10 cellular contexts compared by ENCODE assay signal in genomic region chr10:70364772-70365091, GRCh38. TPM values are rescaled to one million over a fixed set of nuclear protein-coding genes. Genes with fewer than 3 reads are reported as not detected.
DNase-seq lines count a peak whose midpoint lies in the region; ATAC-seq, FAIRE-seq and TF ChIP-seq lines count a peak whose summit lies in the region.
"Had no signal": no experiment of that assay in that cellular context is flagged by ENCODE, and none has a peak within 500 bp of the region (broad histone marks: within the 10 kb centered on the region; RNA-seq: fewer than 3 reads in every experiment).

No MANE protein-coding gene starts in this region.

- ATAC-seq in body of pancreas = no peak

- intact Hi-C loops in PC-9 (cut with micrococcal nuclease; ENCODE audit: unreplicated experiment) = loop anchor here (1.0 to 10.0 kb wide), 6 partner anchors 23 to 248 kb away; partner anchors contain the start of gene TYSND1
- intact Hi-C loops in tibial artery (cut with DNase I; ENCODE audit: low total_unique reads) = loop anchor here (2.0 kb wide), 1 partner anchor 142 kb away; no protein-coding TSS in a partner anchor
- intact Hi-C loops in body of pancreas (cut with DNase I) = loop anchor here (5.0 kb wide), 2 partner anchors 132 to 142 kb away; partner anchors contain the start of gene PPA1

- DNase-seq in T-helper 2 cell treated with Interferon-gamma antibody and Interleukin-4, amounts not matched to agents 5 μg/mL and 100 μg/mL, for 36 hours (ENCODE audit: low spot score) = no peak
- DNase-seq in T-helper 2 cell (no peak), PC-9 (no peak), glutamatergic neuron (no peak), tibial artery (no peak), GM19239 (ENCODE audit: insufficient read length, low spot score) (no peak), NCI-H2029 (lab: John Stamatoyannopoulos, UW) (no peak), body of pancreas (no peak)

- H3K9me3 ChIP-seq in PC-9 (ENCODE audit: insufficient read depth, low read depth) (no peaks in the 10 kb centered on the region), tibial artery (no peaks in the 10 kb centered on the region), body of pancreas (no peaks in the 10 kb centered on the region)
- H3K9me3 ChIP-seq: esophagus squamous epithelium had no signal

- H3K27ac ChIP-seq in PC-9 (no peak overlapping the region), tibial artery (peak overlapping the region; percentile 80 to 94), body of pancreas (no peak overlapping the region)

- H4K20me1 ChIP-seq in PC-9 (ENCODE audit: insufficient read depth) = no peaks in the 10 kb centered on the region

- CTCF ChIA-PET in PC-9 (lab: Charles Lee) = interaction anchor here (0.6 to 3.3 kb wide), 19 partner anchors 9 to 485 kb away, joined by 3 to 85 read pairs (median 4); partner anchors contain the start of genes EIF4EBP2 and TYSND1

- no peaks in the 10 kb centered on the region for H3K9me3 Mint-ChIP-seq in T-helper 2 cell treated with Interferon-gamma antibody and Interleukin-4, amounts not matched to agents 5 μg/mL and 100 μg/mL, for 36 hours
- H3K9me3 Mint-ChIP-seq in glutamatergic neuron (ENCODE audit: unreplicated experiment) = peaks cover 6% of the 10 kb centered on the region
- H3K9me3 Mint-ChIP-seq: activated CD4-positive, alpha-beta memory T cell treated with anti-CD3 and anti-CD28 coated beads, Interleukin-2, amount 10 ng/mL, durations not matched to agents 7 days and 5 days had no signal

- FAIRE-seq in GM19239 (lab: Jason Lieb, UNC) = no peak

- H3K4me1 Mint-ChIP-seq in T-helper 2 cell treated with Interferon-gamma antibody and Interleukin-4, amounts not matched to agents 5 μg/mL and 100 μg/mL, for 36 hours (ENCODE audit: low read depth) = peaks cover 8% of the 10 kb centered on the region
- H3K4me1 Mint-ChIP-seq in glutamatergic neuron (ENCODE audit: low read depth, unreplicated experiment) = peaks cover 12% of the 10 kb centered on the region

- H3F3A ChIP-seq in PC-9 (ENCODE audit: insufficient read depth, low read depth) = peaks cover 12% of the 10 kb centered on the region

- H3K4me3 ChIP-seq in PC-9 (no peak overlapping the region), tibial artery (peak overlapping the region in 1 of 2 donors; percentile 33), body of pancreas (no peak overlapping the region)

- H3K4me1 ChIP-seq in PC-9 (replicated peaks; ENCODE audit: insufficient read depth) (peaks cover 22% of the 10 kb centered on the region), tibial artery (peaks cover 0 to 19% (median 14%) of the 10 kb centered on the region in 4 donors), body of pancreas (peaks cover 11% of the 10 kb centered on the region)

- 33 to 50% methylated on average over 2 of the region's 2 CpGs for WGBS in body of pancreas, 2 donors

- peak overlapping the region; percentile 70 for H3K4me2 ChIP-seq in PC-9

- peaks cover 9% of the 10 kb centered on the region for H3K79me2 ChIP-seq in PC-9 (ENCODE audit: low read depth)

- no peaks in the 10 kb centered on the region for H3K36me3 Mint-ChIP-seq in T-helper 2 cell treated with Interferon-gamma antibody and Interleukin-4, amounts not matched to agents 5 μg/mL and 100 μg/mL, for 36 hours (ENCODE audit: low read depth)
- H3K36me3 Mint-ChIP-seq in glutamatergic neuron (ENCODE audit: unreplicated experiment) = no peaks in the 10 kb centered on the region

- H2AFZ ChIP-seq in PC-9 = no peak overlapping the region; the same call in 1 of the 2 replicates

- POLR2A ChIA-PET in PC-9 (lab: Charles Lee; ENCODE audit: unreplicated experiment) = interaction anchor here (0.7 to 1.6 kb wide), 2 partner anchors 9 to 143 kb away, joined by 4 to 14 read pairs; no protein-coding TSS in a partner anchor

- peak; percentile 24; the same call in 1 of the 2 replicates for TF ChIP-seq CTCF in PC-9 (conservative IDR thresholded peaks at IDR 0.05)
- no peak for TF ChIP-seq CTCF in glutamatergic neuron (IDR thresholded peaks at IDR 0.05; ENCODE audit: partially characterized antibody, unreplicated experiment)
- TF ChIP-seq CTCF in tibial artery (IDR thresholded peaks at IDR 0.05) = no peak
- TF ChIP-seq CTCF in body of pancreas (IDR thresholded peaks at IDR 0.05) = no peak

- no peaks in the 10 kb centered on the region for H3K36me3 ChIP-seq in PC-9 (ENCODE audit: low read depth)
- no peaks in the 10 kb centered on the region for H3K36me3 ChIP-seq in tibial artery
- no peaks in the 10 kb centered on the region for H3K36me3 ChIP-seq in body of pancreas (replicated peaks in 1 of 2; ENCODE audit: insufficient read depth in 1 of 2, low read depth in 2 of 2)
- H3K36me3 ChIP-seq: esophagus squamous epithelium had no signal

- peak overlapping the region; percentile 32 for H3K4me3 Mint-ChIP-seq in T-helper 2 cell treated with Interferon-gamma antibody and Interleukin-4, amounts not matched to agents 5 μg/mL and 100 μg/mL, for 36 hours
- H3K4me3 Mint-ChIP-seq in glutamatergic neuron (ENCODE audit: unreplicated experiment) = peak overlapping the region; percentile 11
- H3K4me3 Mint-ChIP-seq: activated CD4-positive, alpha-beta memory T cell treated with anti-CD3 and anti-CD28 coated beads, Interleukin-2, amount 10 ng/mL, durations not matched to agents 7 days and 5 days had no signal

- no peak for TF ChIP-seq POLR2A in body of pancreas (IDR thresholded peaks at IDR 0.05)

- H3K27me3 Mint-ChIP-seq in T-helper 2 cell treated with Interferon-gamma antibody and Interleukin-4, amounts not matched to agents 5 μg/mL and 100 μg/mL, for 36 hours (ENCODE audit: low read depth) = no peaks in the 10 kb centered on the region
- H3K27me3 Mint-ChIP-seq in glutamatergic neuron (ENCODE audit: unreplicated experiment) = peaks cover 4% of the 10 kb centered on the region
- H3K27me3 Mint-ChIP-seq: activated CD4-positive, alpha-beta memory T cell treated with anti-CD3 and anti-CD28 coated beads, Interleukin-2, amount 10 ng/mL, durations not matched to agents 7 days and 5 days had no signal

- H3K9me2 ChIP-seq in PC-9 (ENCODE audit: insufficient read depth) = no peaks in the 10 kb centered on the region

- no peaks in the 10 kb centered on the region for H3K27me3 ChIP-seq in PC-9 (ENCODE audit: insufficient read depth, low read depth)
- H3K27me3 ChIP-seq in tibial artery = no peaks in the 10 kb centered on the region
- H3K27me3 ChIP-seq in body of pancreas = no peaks in the 10 kb centered on the region
- H3K27me3 ChIP-seq: esophagus squamous epithelium had no signal

- no peak overlapping the region for H3K27ac Mint-ChIP-seq in T-helper 2 cell treated with Interferon-gamma antibody and Interleukin-4, amounts not matched to agents 5 μg/mL and 100 μg/mL, for 36 hours
- peak overlapping the region; percentile 50 for H3K27ac Mint-ChIP-seq in glutamatergic neuron (ENCODE audit: unreplicated experiment)
- H3K27ac Mint-ChIP-seq: activated CD4-positive, alpha-beta memory T cell treated with anti-CD3 and anti-CD28 coated beads, Interleukin-2, amount 10 ng/mL, durations not matched to agents 7 days and 5 days had no signal

- BruUV-seq in PC-9 (replicated peaks; lab: Mats Ljungman, UMichigan) = no TSS peak

RNA-seq across cellular contexts. Expression of gene LRRC20, which starts 17.7 kb away (rescaled TPM):
- total RNA-seq in PC-9 (2021) = 40.2 and 41.5 TPM in 2 replicates
- total RNA-seq in glutamatergic neuron (ENCODE audit: unreplicated experiment) = 24.0 TPM
- 1 to 10 TPM in 1 of 2 donors, under 1 TPM in 1; 0.66 to 1.6 TPM for total RNA-seq in body of pancreas

RNA-seq across cellular contexts. Expression of gene EIF4EBP2, which starts 39.2 kb away (rescaled TPM):
- 57.4 and 80.3 TPM in 2 replicates for total RNA-seq in PC-9 (2021)
- total RNA-seq in glutamatergic neuron (ENCODE audit: unreplicated experiment) = 130 TPM
- 10 to 100 TPM; 44.9 to 47.1 TPM for total RNA-seq in body of pancreas

Comparison
In these comparisons a context has a peak if more than half of its experiments do, and no peak if none do; other contexts are left out.
1. H3K27ac ChIP-seq: peak in tibial artery (2 of 2); none in PC-9 (single experiment) and body of pancreas (0 of 4).